8 cellular contexts compared by ENCODE assay signal in the genomic region with DNA sequence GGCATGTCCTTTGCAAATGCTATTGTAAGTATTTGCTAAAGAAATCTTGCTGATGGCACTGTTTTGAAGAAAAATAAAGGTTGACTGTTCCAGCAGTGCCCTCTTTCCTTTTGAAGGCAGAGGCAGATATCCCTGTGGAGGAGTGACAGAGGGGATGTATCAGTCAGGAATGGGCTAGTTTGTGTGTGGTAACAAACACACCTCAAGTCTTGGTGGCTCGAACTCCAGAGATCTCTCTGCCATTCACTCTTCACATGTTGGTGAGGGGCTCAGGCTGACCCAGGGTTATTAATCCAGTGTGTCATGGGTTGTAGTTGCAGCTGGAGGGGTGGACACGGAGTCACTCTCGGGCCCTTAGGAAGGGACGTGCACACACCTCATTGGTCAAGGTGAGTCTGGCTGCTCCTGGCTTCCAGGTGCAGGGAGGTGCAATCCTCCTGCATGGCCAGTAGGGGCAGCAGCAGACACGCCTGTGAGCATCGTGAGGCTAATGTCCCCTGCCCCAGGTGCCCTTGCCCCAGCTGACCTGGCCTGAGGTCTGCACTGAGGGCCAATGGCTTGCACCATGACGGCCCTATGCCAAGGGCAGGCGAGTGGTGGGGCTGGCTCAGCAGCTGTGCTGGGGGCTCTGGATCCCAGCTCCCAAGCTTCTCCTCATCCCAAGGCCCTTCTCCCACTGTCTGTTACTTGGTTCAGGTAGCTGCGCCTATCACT.
DNase-seq lines count a peak whose midpoint lies in the region; ATAC-seq and TF ChIP-seq lines count a peak whose summit lies in the region.

No MANE protein-coding gene starts in this region.

- no peak overlapping the region for H3K23ac ChIP-seq in IMR-90 (ENCODE audit: low read depth, low read length)

- intact Hi-C loops in IMR-90 (cut with micrococcal nuclease) (no loop called here), prostate gland (cut with DNase I) (no loop called here), sciatic nerve (cut with DNase I) (no loop called here)

- no peak overlapping the region for H2BK5ac ChIP-seq in IMR-90 (ENCODE audit: low read depth, low read length, poor library complexity, severe bottlenecking)

- BruUV-seq in IMR-90 (replicated peaks; lab: Mats Ljungman, UMichigan): no TSS peak

- no peaks in the 10 kb centered on the region for H4K20me1 ChIP-seq in IMR-90 (ENCODE audit: insufficient read depth, low read length)

- no peak overlapping the region for H2AK5ac ChIP-seq in IMR-90 (ENCODE audit: low read depth, low read length)

- peak; percentile 69 for TF ChIP-seq CTCF in GM10266 (IDR thresholded peaks at IDR 0.05; ENCODE audit: control insufficient read depth, insufficient read depth, low read depth, missing control alignments)
- TF ChIP-seq CTCF in IMR-90 (conservative IDR thresholded peaks at IDR 0.05; ENCODE audit: low read depth, low read length): peak; percentile 25; the same call in 1 of the 2 replicates
- TF ChIP-seq CTCF in choroid plexus epithelial cell (conservative IDR thresholded peaks at IDR 0.05; ENCODE audit: low read depth, low read length): peak; percentile 51
- TF ChIP-seq CTCF in prostate gland (IDR thresholded peaks at IDR 0.05): peak in 2 of 4 experiments; percentile 21 to 51

- H3K36me3 ChIP-seq in IMR-90 (ENCODE audit: control insufficient read depth, insufficient read depth, low read length): no peaks in the 10 kb centered on the region
- no peaks in the 10 kb centered on the region for H3K36me3 ChIP-seq in prostate gland

- CTCF ChIA-PET in IMR-90 (lab: Yijun Ruan, JAX): no interaction called here

- no peak for TF ChIP-seq POLR2A in IMR-90 (IDR thresholded peaks at IDR 0.05; ENCODE audit: low read depth, low read length)
- TF ChIP-seq POLR2A in prostate gland (IDR thresholded peaks at IDR 0.05): no peak

- no peak overlapping the region for H3K4me2 ChIP-seq in IMR-90 (ENCODE audit: low read depth, low read length)

- POLR2A ChIA-PET in IMR-90 (lab: Charles Lee; ENCODE audit: unreplicated experiment): no interaction called here

- H3K27me3 ChIP-seq in IMR-90 (ENCODE audit: control insufficient read depth, insufficient read depth, low read length) (peaks cover 24% of the 10 kb centered on the region), prostate gland (replicated peaks; ENCODE audit: insufficient read depth) (no peaks in the 10 kb centered on the region)

- H3K4me1 ChIP-seq in IMR-90 (ENCODE audit: control insufficient read depth, insufficient read depth, low read length) (no peaks in the 10 kb centered on the region), prostate gland (replicated peaks) (peaks cover 3% of the 10 kb centered on the region)

- 72% methylated on average over 6 of the region's 9 CpGs; no CpG with 5 or more reads in 1 of the 2 experiments for WGBS in IMR-90 (ENCODE audit: extremely low coverage in 2 of 2, insufficient read length in 1 of 2), 2 experiments
- 82% methylated on average over 8 of the region's 9 CpGs for WGBS in prostate gland

- no peak overlapping the region for H2AK9ac ChIP-seq in IMR-90 (replicated peaks; ENCODE audit: low read depth, low read length, poor library complexity)

- H2BK120ac ChIP-seq in IMR-90 (ENCODE audit: low read depth, low read length): no peak overlapping the region

- no peak overlapping the region for H4K91ac ChIP-seq in IMR-90 (ENCODE audit: insufficient read depth, low read depth, low read length)

- H3K9me1 ChIP-seq in IMR-90 (ENCODE audit: insufficient read depth, low read length): no peaks in the 10 kb centered on the region

- DNase-seq in GM10266 (ENCODE audit: extremely low spot score) (peak; percentile 74), IMR-90 (no peak), choroid plexus epithelial cell (ENCODE audit: low read depth) (no peak), prostate gland (ENCODE audit: low spot score) (no peak), Ammon's horn (ENCODE audit: low spot score) (no peak), NCI-H1417 (lab: John Stamatoyannopoulos, UW) (no peak), DMS79 (lab: John Stamatoyannopoulos, UW) (no peak), sciatic nerve (ENCODE audit: low spot score) (no peak)

- no peak overlapping the region for H3K14ac ChIP-seq in IMR-90 (replicated peaks; ENCODE audit: low read depth, low read length)

- no peak overlapping the region for H3K27ac ChIP-seq in IMR-90 (ENCODE audit: insufficient read depth, low read length)
- H3K27ac ChIP-seq in prostate gland: peak overlapping the region; percentile 60

- H3K4me3 ChIP-seq in IMR-90 (ENCODE audit: insufficient read depth, low read depth, low read length) (no peak overlapping the region), choroid plexus epithelial cell (ENCODE audit: low read depth, low read length) (no peak overlapping the region), prostate gland (no peak overlapping the region)

- H3K9me3 ChIP-seq in IMR-90 (ENCODE audit: control insufficient read depth, insufficient read depth, low read length): peaks cover 3% of the 10 kb centered on the region; the same call in 1 of the 2 replicates
- H3K9me3 ChIP-seq in prostate gland: no peaks in the 10 kb centered on the region

- H3K79me1 ChIP-seq in IMR-90 (ENCODE audit: low read depth in 1 of 2, low read length in 2 of 2): no peaks in the 10 kb centered on the region

- H3K4ac ChIP-seq in IMR-90 (ENCODE audit: low read depth, low read length): no peak overlapping the region

- in situ Hi-C loops in IMR-90 (cut with MboI; ENCODE audit: low sequenced_read_pairs): no loop called here

- no peak overlapping the region for H4K5ac ChIP-seq in IMR-90 (ENCODE audit: low read depth, low read length)

- no peak overlapping the region for H4K8ac ChIP-seq in IMR-90 (ENCODE audit: low read depth in 2 of 2, low read length in 2 of 2)

- no peak for TF ChIP-seq RAD21 in IMR-90 (IDR thresholded peaks at IDR 0.05; ENCODE audit: low read length)

- dilution Hi-C loops in IMR-90 (cut with HindIII; ENCODE audit: low sequenced_read_pairs, unreplicated experiment): no loop called here

- no peak overlapping the region for H3K56ac ChIP-seq in IMR-90 (ENCODE audit: extremely low read depth, insufficient read depth, low read length)

- no peak overlapping the region for H2BK20ac ChIP-seq in IMR-90 (ENCODE audit: low read depth, low read length)

- no peak overlapping the region for H3K9ac ChIP-seq in IMR-90 (ENCODE audit: low read depth, low read length)

- no peak overlapping the region for H2BK15ac ChIP-seq in IMR-90 (ENCODE audit: low read depth, low read length)

- H2AFZ ChIP-seq in IMR-90 (replicated peaks; ENCODE audit: low read length, poor library complexity): peak overlapping the region; percentile 63

- ATAC-seq in IMR-90 (ENCODE audit: low read depth) (no peak), sciatic nerve (no peak)

- no peak overlapping the region for H3K18ac ChIP-seq in IMR-90 (ENCODE audit: low read depth, low read length)

TF ChIP-seq in IMR-90, 13 proteins besides CTCF, POLR2A, EP300 and RAD21:
- no peak for TF ChIP-seq NFE2L2 (IDR thresholded peaks at IDR 0.05; ENCODE audit: low read depth, low read length)
- no peak for TF ChIP-seq MAZ (IDR thresholded peaks at IDR 0.05; ENCODE audit: borderline replicate concordance, low read depth, low read length)
- TF ChIP-seq MXI1 (IDR thresholded peaks at IDR 0.05; ENCODE audit: borderline replicate concordance, low read depth, low read length): no peak
- no peak for TF ChIP-seq MAFK (IDR thresholded peaks at IDR 0.05; ENCODE audit: low read depth, low read length)
- no peak for TF ChIP-seq CEBPB (IDR thresholded peaks at IDR 0.05; ENCODE audit: low read depth, low read length)
- no peak for TF ChIP-seq BHLHE40 (IDR thresholded peaks at IDR 0.05; ENCODE audit: low read depth, low read length)
- no peak for TF ChIP-seq RCOR1 (IDR thresholded peaks at IDR 0.05; ENCODE audit: insufficient replicate concordance, low read length)
- TF ChIP-seq, protein P1, sequence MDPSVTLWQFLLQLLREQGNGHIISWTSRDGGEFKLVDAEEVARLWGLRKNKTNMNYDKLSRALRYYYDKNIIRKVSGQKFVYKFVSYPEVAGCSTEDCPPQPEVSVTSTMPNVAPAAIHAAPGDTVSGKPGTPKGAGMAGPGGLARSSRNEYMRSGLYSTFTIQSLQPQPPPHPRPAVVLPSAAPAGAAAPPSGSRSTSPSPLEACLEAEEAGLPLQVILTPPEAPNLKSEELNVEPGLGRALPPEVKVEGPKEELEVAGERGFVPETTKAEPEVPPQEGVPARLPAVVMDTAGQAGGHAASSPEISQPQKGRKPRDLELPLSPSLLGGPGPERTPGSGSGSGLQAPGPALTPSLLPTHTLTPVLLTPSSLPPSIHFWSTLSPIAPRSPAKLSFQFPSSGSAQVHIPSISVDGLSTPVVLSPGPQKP (IDR thresholded peaks at IDR 0.05; ENCODE audit: borderline replicate concordance, low read depth, low read length): no peak
- TF ChIP-seq FOS (IDR thresholded peaks at IDR 0.05; ENCODE audit: low read depth, low read length): no peak
- TF ChIP-seq RFX5 (IDR thresholded peaks at IDR 0.05; ENCODE audit: low read depth, low read length): no peak
- TF ChIP-seq SMC3 (IDR thresholded peaks at IDR 0.05; ENCODE audit: low read depth, low read length): no peak
- TF ChIP-seq, protein P2, sequence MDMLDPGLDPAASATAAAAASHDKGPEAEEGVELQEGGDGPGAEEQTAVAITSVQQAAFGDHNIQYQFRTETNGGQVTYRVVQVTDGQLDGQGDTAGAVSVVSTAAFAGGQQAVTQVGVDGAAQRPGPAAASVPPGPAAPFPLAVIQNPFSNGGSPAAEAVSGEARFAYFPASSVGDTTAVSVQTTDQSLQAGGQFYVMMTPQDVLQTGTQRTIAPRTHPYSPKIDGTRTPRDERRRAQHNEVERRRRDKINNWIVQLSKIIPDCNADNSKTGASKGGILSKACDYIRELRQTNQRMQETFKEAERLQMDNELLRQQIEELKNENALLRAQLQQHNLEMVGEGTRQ (IDR thresholded peaks at IDR 0.05; ENCODE audit: low read depth, low read length): no peak
- no peak for TF ChIP-seq CHD1 (IDR thresholded peaks at IDR 0.05; ENCODE audit: low read depth, low read length)
